Comparison of ENCODE assay signal across 8 cellular contexts in the genomic region with DNA sequence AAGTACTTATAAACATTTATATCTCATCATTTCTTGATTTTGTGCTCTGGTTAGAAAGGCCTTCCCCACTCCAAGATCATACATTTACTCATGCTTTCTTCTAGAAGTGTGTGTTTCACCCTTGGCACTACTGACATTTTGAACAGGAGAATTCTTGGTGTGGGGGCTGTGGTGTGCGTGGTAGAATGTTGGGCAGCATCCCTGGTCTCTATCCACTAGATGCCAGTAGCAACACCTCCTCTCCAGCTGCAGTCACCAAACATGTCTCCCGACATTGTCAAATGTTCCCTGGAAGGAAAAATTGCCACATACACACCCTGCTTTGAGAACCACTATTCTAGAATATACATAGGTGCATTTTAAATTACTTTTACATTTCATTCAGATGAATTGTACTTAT. TPM values are rescaled to one million over a fixed set of nuclear protein-coding genes. Genes with fewer than 3 reads are reported as not detected.
DNase-seq lines count a peak whose midpoint lies in the region; ATAC-seq, FAIRE-seq and TF ChIP-seq lines count a peak whose summit lies in the region.

No MANE protein-coding gene starts in this region.

- FAIRE-seq in kidney (lab: Jason Lieb, UNC), result no peak

- H3K36me3 ChIP-seq in HAP-1 (replicated peaks), result no peaks in the 10 kb centered on the region
- no peaks in the 10 kb centered on the region for H3K36me3 ChIP-seq in kidney (ENCODE audit: control insufficient read depth in 1 of 2, insufficient read depth in 2 of 2, low read length in 2 of 2)

- ATAC-seq in HG02798 (IDR thresholded peaks at IDR 0.05; ENCODE audit: poor library complexity, unreplicated experiment), result no peak

- intact Hi-C loops in kidney (cut with DNase I), result no loop called here

- no peak for DNase-seq in AG09309 (ENCODE audit: low read depth)
- peak; percentile 20 to 50 for DNase-seq in HAP-1 (ENCODE audit: low spot score in 2 of 2)
- peak; percentile 46 for DNase-seq in amniotic epithelial cell (ENCODE audit: low read depth)
- DNase-seq in kidney, result no peak
- DNase-seq in NCI-H128 (lab: John Stamatoyannopoulos, UW; ENCODE audit: unreplicated experiment), result no peak
- no peak for DNase-seq in activated CD8-positive, alpha-beta memory T cell treated with anti-CD3 and anti-CD28 coated beads for 24 hours
- DNase-seq in OCI-M2 (lab: John Stamatoyannopoulos, UW; ENCODE audit: unreplicated experiment), result no peak

- 0 out of 2 replicates have a peak, but pooled peaks cover 3% of the 10 kb centered on the region for H3K4me1 ChIP-seq in HAP-1
- no peaks in the 10 kb centered on the region for H3K4me1 ChIP-seq in kidney (ENCODE audit: control insufficient read depth in 1 of 2, insufficient read depth in 1 of 2, low read depth in 1 of 2, low read length in 2 of 2)

- H3K27ac ChIP-seq in kidney (ENCODE audit: low read depth in 2 of 2, low read length in 2 of 2), result peak overlapping the region in 1 of 2 donors; percentile 20

- H3K9me3 ChIP-seq in HAP-1 (no peaks in the 10 kb centered on the region), kidney (ENCODE audit: control insufficient read depth in 1 of 2, low read length in 2 of 2) (no peaks in the 10 kb centered on the region)

- TF ChIP-seq CTCF in AG09309 (IDR thresholded peaks at IDR 0.05; ENCODE audit: control insufficient read depth, insufficient read depth, low read depth, low read length, missing control alignments) (peak; percentile 49), kidney (IDR thresholded peaks at IDR 0.05; ENCODE audit: borderline replicate concordance, extremely low read depth, insufficient read depth) (peak; percentile 40)

- no peak overlapping the region for H3K9ac ChIP-seq in kidney (ENCODE audit: low read length in 2 of 2)

- H3K4me3 ChIP-seq in AG09309 (ENCODE audit: control insufficient read depth, low read depth, low read length), result no peak overlapping the region
- H3K4me3 ChIP-seq in HAP-1, result no peak overlapping the region
- H3K4me3 ChIP-seq in kidney (ENCODE audit: low read length in 2 of 2), result no peak overlapping the region

- H3K27me3 ChIP-seq in HAP-1 (ENCODE audit: low read depth), result no peaks in the 10 kb centered on the region

- in situ Hi-C loops in HAP-1 (cut with MboI; ENCODE audit: low sequenced_read_pairs), result loop anchor here (10.0 kb wide), 1 partner anchor 224 kb away; no protein-coding TSS in a partner anchor

RNA-seq across cellular contexts. Expression of a gene that starts 8.7 kb away (rescaled TPM):
- total RNA-seq in kidney, result 93.8 TPM
- 38.5 TPM for polyA plus RNA-seq in kidney (ENCODE audit: insufficient read depth, low read depth, low replicate concordance)

Comparison
In these comparisons a context has a peak if more than half of its experiments do, and no peak if none do; other contexts are left out.
1. DNase-seq: peak in HAP-1 (2 of 2) and amniotic epithelial cell (single experiment); none in AG09309 (single experiment), kidney (single experiment), NCI-H128 (single experiment), activated CD8-positive, alpha-beta memory T cell treated with anti-CD3 and anti-CD28 coated beads for 24 hours (single experiment) and OCI-M2 (single experiment).